1 cellular context compared by ENCODE assay signal in genomic region chr2:70191244-70191735, GRCh38.
TF ChIP-seq lines count a peak whose summit lies in the region.

No MANE protein-coding gene starts in this region.

TF ChIP-seq in GM23338, 12 proteins besides CTCF, POLR2A, EP300 and RAD21 (continued from another document):
- TF ChIP-seq ZNF462 (CRISPR knock-in tag; IDR thresholded peaks at IDR 0.05) (no peak), CREB1 (CRISPR knock-in tag; IDR thresholded peaks at IDR 0.05; ENCODE audit: low read depth) (no peak)
